In the genomic region with DNA sequence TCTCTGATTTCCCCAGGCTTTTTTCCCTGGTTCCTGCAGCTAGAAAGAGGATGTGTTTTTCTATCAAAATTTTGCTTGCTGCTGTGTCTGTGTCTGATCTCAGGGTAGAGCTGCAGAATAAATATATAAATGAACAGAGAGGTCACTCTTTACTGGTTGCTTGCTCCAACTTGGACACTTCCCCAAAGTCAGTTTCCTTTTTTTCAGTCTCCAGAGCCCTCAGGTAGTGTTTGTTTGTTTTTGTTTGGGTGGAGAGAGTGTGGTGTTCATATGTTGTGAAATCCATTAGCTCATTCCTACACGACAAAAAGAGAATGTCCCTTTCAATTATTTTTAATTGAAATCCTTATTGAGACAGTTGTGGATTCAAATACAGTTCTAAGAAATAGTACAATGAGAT, we compare ENCODE assay signal across 23 cellular contexts.
"Had no signal": no experiment of that assay in that cellular context is flagged by ENCODE, and none has a peak within 500 bp of the region (broad histone marks: within the 10 kb centered on the region; RNA-seq: fewer than 3 reads in every experiment).

No MANE protein-coding gene starts in this region.

- ATAC-seq: activated CD8-positive, alpha-beta memory T cell treated with anti-CD3 and anti-CD28 coated beads, Interleukin-2, amount 10 ng/mL, durations not matched to agents 7 days and 5 days; left cardiac atrium had no signal

- H3K4me3 Mint-ChIP-seq: activated CD4-positive, alpha-beta memory T cell treated with anti-CD3 and anti-CD28 coated beads, Interleukin-2, amount 10 ng/mL, durations not matched to agents 7 days and 5 days; activated CD8-positive, alpha-beta memory T cell treated with anti-CD3 and anti-CD28 coated beads, Interleukin-2, amount 10 ng/mL, durations not matched to agents 7 days and 5 days; activated naive CD4-positive, alpha-beta T cell treated with anti-CD3 and anti-CD28 coated beads for 36 hours; dendritic cell treated with granulocyte-macrophage colony-stimulating factor and Interleukin-4, amounts not matched to agents 40 ng/mL and 50 ng/mL, for 4 days; neural crest cell had no signal

- H3K27ac Mint-ChIP-seq: activated CD4-positive, alpha-beta memory T cell treated with anti-CD3 and anti-CD28 coated beads, Interleukin-2, amount 10 ng/mL, durations not matched to agents 7 days and 5 days; activated naive CD4-positive, alpha-beta T cell treated with anti-CD3 and anti-CD28 coated beads for 36 hours; activated T-helper 2 cell treated with anti-CD3 and anti-CD28 coated beads, Interferon-gamma antibody, Interleukin-2, Interleukin-4, amounts not matched to agents 10 μg/mL and 5 μg/mL and 100 μg/mL, durations not matched to agents 14 hours and 24 hours and 36 hours; dendritic cell treated with granulocyte-macrophage colony-stimulating factor and Interleukin-4, amounts not matched to agents 40 ng/mL and 50 ng/mL, for 4 days; naive B cell; progenitor cell of endocrine pancreas had no signal

- H3K4me3 ChIP-seq: ascending aorta, hepatocyte, thyroid gland had no signal

- H3K27me3 Mint-ChIP-seq: activated CD4-positive, alpha-beta memory T cell treated with anti-CD3 and anti-CD28 coated beads, Interleukin-2, amount 10 ng/mL, durations not matched to agents 7 days and 5 days; activated CD8-positive, alpha-beta memory T cell treated with anti-CD3 and anti-CD28 coated beads, Interleukin-2, amount 10 ng/mL, durations not matched to agents 7 days and 5 days; dendritic cell treated with granulocyte-macrophage colony-stimulating factor and Interleukin-4, amounts not matched to agents 40 ng/mL and 50 ng/mL, for 4 days; naive B cell; progenitor cell of endocrine pancreas had no signal

- H2AFZ ChIP-seq: hepatocyte had no signal

- H3K4me2 ChIP-seq: hepatocyte had no signal

- DNase-seq: activated CD4-positive, alpha-beta memory T cell treated with anti-CD3 and anti-CD28 coated beads, Interleukin-2, amount 10 ng/mL, durations not matched to agents 7 days and 5 days; activated CD4-positive, alpha-beta T cell treated with anti-CD3 and anti-CD28 coated beads for 48 hours; activated CD4-positive, CD25-positive, alpha-beta regulatory T cell; activated CD8-positive, alpha-beta memory T cell treated with anti-CD3 and anti-CD28 coated beads, Interleukin-2, amount 10 ng/mL, durations not matched to agents 7 days and 5 days; activated naive CD4-positive, alpha-beta T cell treated with anti-CD3 and anti-CD28 coated beads for 36 hours; activated T-cell treated with anti-CD3 and anti-CD28 coated beads, Interleukin-2, amount 50 U/mL, for 1 hour; cerebellar nuclear complex; effector memory CD4-positive, alpha-beta T cell; foreskin fibroblast; left cardiac atrium; mammary epithelial cell; naive B cell; stimulated activated CD4-positive, alpha-beta T cell treated with anti-CD3 and anti-CD28 coated beads, Interleukin-2, amount 100 ng/mL, for 24 hours; stimulated activated naive CD4-positive, alpha-beta T cell treated with Interleukin-2 at 50 U/mL for 16 hours; SW 1271; thyroid gland had no signal

- H3K27ac ChIP-seq: ascending aorta, epithelial cell of prostate, hepatocyte, thyroid gland had no signal

- H3K27me3 ChIP-seq: ascending aorta, hepatocyte, thyroid gland had no signal

- H3K4me1 ChIP-seq: ascending aorta had no signal

- H3K9me3 ChIP-seq: thyroid gland had no signal

- H3K36me3 ChIP-seq: ascending aorta, thyroid gland had no signal
